In the genomic region with DNA sequence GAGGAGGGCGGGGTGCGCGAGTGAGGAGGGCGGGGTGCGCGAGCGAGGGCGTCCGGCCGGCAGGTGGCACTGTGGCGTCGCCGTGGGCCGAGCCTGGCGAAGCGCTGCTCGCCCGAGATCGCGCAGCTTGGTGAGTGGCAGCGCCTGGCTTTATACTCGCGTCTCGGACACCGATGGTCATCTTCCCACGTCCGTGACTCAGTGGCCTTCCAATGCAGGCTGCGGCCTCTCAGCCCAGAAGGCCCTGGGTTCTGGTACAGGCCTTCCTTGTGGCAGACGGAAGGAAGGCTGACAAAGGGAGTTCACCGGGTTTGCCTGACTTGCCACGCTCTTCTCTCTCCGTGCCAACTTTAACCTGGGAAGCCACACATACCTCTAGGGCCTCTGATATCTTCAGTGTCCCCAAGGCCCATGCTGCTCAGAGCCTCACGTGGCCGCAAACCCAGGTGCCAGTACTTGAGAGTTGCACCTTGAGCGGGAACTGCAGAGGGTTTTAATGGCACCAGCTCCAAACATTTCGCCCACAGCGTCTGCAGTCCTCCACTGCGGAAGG, we compare ENCODE assay signal across 8 cellular contexts.
DNase-seq lines count a peak whose midpoint lies in the region; ATAC-seq and TF ChIP-seq lines count a peak whose summit lies in the region.

No MANE protein-coding gene starts in this region.

- DNase-seq in NCI-H2081 (lab: John Stamatoyannopoulos, UW), result peak; percentile 30 to 47
- DNase-seq in NCI-H2081 treated with DMSO at 0.1 percent for 48 hours (lab: John Stamatoyannopoulos, UW), result no peak
- peak; percentile 61 for DNase-seq in NCI-H460 (ENCODE audit: extremely low read depth, low read depth)
- DNase-seq in activated T-cell treated with anti-CD3 and anti-CD28 coated beads for 1 hour (ENCODE audit: low read depth), result peak; percentile 87
- DNase-seq in epithelial cell of esophagus (ENCODE audit: low read depth), result peak; percentile 80
- peak; percentile 89 for DNase-seq in mucosa of gallbladder (ENCODE audit: low spot score)
- peak; percentile 76 to 79 for DNase-seq in stimulated activated CD8-positive, alpha-beta memory T cell treated with anti-CD3 and anti-CD28 coated beads, Interleukin-4, amount 100 ng/mL, for 1 hour (ENCODE audit: low read depth in 2 of 2, low spot score in 1 of 2)

- peak; percentile 82 for ATAC-seq in HG02840 (IDR thresholded peaks at IDR 0.05; ENCODE audit: low FRiP score, unreplicated experiment)

- peak; percentile 42 for TF ChIP-seq CTCF in epithelial cell of esophagus (IDR thresholded peaks at IDR 0.05; ENCODE audit: insufficient read depth, low read depth, low read length, missing control alignments)

- peak overlapping the region; percentile 58 for H3K4me3 ChIP-seq in epithelial cell of esophagus (ENCODE audit: low read length)
